In genomic region chr3:129518581-129518980, GRCh38 we compare ENCODE assay signal across 33 cellular contexts. TPM values are rescaled to one million over a fixed set of nuclear protein-coding genes. Genes with fewer than 3 reads are reported as not detected.
"Had no signal": no experiment of that assay in that cellular context is flagged by ENCODE, and none has a peak within 500 bp of the region (broad histone marks: within the 10 kb centered on the region; RNA-seq: fewer than 3 reads in every experiment).

No MANE protein-coding gene starts in this region.

- H3K4me1 Mint-ChIP-seq: naive thymus-derived CD8-positive, alpha-beta T cell; stimulated activated naive B cell treated with anti-CD40 and anti-IgM and Interleukin-4, amounts not matched to agents 10 μg/mL and 1 μg/mL and 100 μg/mL, for 72 hours had no signal

- H3K4me3 Mint-ChIP-seq: naive B cell; naive thymus-derived CD8-positive, alpha-beta T cell; natural killer cell treated with Interleukin-12 subunit alpha and Interleukin-12 subunit beta and Interleukin-15 and Interleukin-18, amount 100 ng/mL, for 72 hours; nephron progenitor cell; neural crest cell; stimulated activated effector memory CD8-positive, alpha-beta T cell treated with anti-CD3 and anti-CD28 coated beads, Interleukin-12 subunit alpha, Interleukin-12 subunit beta, amount 100 ng/mL, for 72 hours; stimulated activated naive B cell treated with anti-CD40 and anti-IgM and Interleukin-4, amounts not matched to agents 10 μg/mL and 1 μg/mL and 100 μg/mL, for 72 hours had no signal

- DNase-seq: naive B cell; naive thymus-derived CD8-positive, alpha-beta T cell; nephron progenitor cell; occipital lobe; ovary; psoas muscle; stimulated activated CD4-positive, alpha-beta T cell treated with anti-CD3 and anti-CD28 coated beads, Interleukin-15, amount 100 ng/mL, for 24 hours; stimulated activated CD4-positive, alpha-beta T cell treated with anti-CD3 and anti-CD28 coated beads, Interleukin-2, amount 100 ng/mL, for 24 hours; stimulated activated CD4-positive, alpha-beta T cell treated with anti-CD3 and anti-CD28 coated beads, Interleukin-2, amount 100 ng/mL, for 48 hours; stimulated activated CD4-positive, alpha-beta T cell treated with anti-CD3 and anti-CD28 coated beads, Interleukin-4, amount 100 ng/mL, for 24 hours; stimulated activated naive B cell treated with anti-CD40 and anti-IgM and Interleukin-4, amounts not matched to agents 10 μg/mL and 1 μg/mL and 100 μg/mL, for 72 hours; stimulated activated naive CD4-positive, alpha-beta T cell treated with Interleukin-2 at 50 U/mL for 16 hours; stomach; thyroid gland; uterus had no signal

- H3K36me3 Mint-ChIP-seq: natural killer cell treated with Interleukin-12 subunit alpha and Interleukin-12 subunit beta and Interleukin-15 and Interleukin-18, amount 100 ng/mL, for 72 hours; stimulated activated effector memory CD8-positive, alpha-beta T cell treated with anti-CD3 and anti-CD28 coated beads, Interleukin-12 subunit alpha, Interleukin-12 subunit beta, amount 100 ng/mL, for 72 hours had no signal

- H3K9me3 Mint-ChIP-seq: naive B cell; naive thymus-derived CD8-positive, alpha-beta T cell; natural killer cell treated with Interleukin-12 subunit alpha and Interleukin-12 subunit beta and Interleukin-15 and Interleukin-18, amount 100 ng/mL, for 72 hours; nephron progenitor cell; neural crest cell; stimulated activated effector memory CD8-positive, alpha-beta T cell treated with anti-CD3 and anti-CD28 coated beads, Interleukin-12 subunit alpha, Interleukin-12 subunit beta, amount 100 ng/mL, for 72 hours; stimulated activated naive B cell treated with anti-CD40 and anti-IgM and Interleukin-4, amounts not matched to agents 10 μg/mL and 1 μg/mL and 100 μg/mL, for 72 hours had no signal

- H3K27me3 Mint-ChIP-seq: naive B cell; naive thymus-derived CD8-positive, alpha-beta T cell; natural killer cell treated with Interleukin-12 subunit alpha and Interleukin-12 subunit beta and Interleukin-15 and Interleukin-18, amount 100 ng/mL, for 72 hours; progenitor cell of endocrine pancreas; stimulated activated naive B cell treated with anti-CD40 and anti-IgM and Interleukin-4, amounts not matched to agents 10 μg/mL and 1 μg/mL and 100 μg/mL, for 72 hours had no signal

- H3K27ac ChIP-seq: ovary, parathyroid adenoma, psoas muscle, right lobe of liver, skin epidermis, stomach, thoracic aorta, thyroid gland, tibial nerve, upper lobe of left lung, uterus had no signal

- H3K9me3 ChIP-seq: ovary, psoas muscle, right lobe of liver, stomach, thoracic aorta, thyroid gland, tibial nerve, upper lobe of left lung, uterus had no signal

- H3K27ac Mint-ChIP-seq: natural killer cell treated with Interleukin-12 subunit alpha and Interleukin-12 subunit beta and Interleukin-15 and Interleukin-18, amount 100 ng/mL, for 72 hours; nephron progenitor cell; progenitor cell of endocrine pancreas; stimulated activated effector memory CD8-positive, alpha-beta T cell treated with anti-CD3 and anti-CD28 coated beads, Interleukin-12 subunit alpha, Interleukin-12 subunit beta, amount 100 ng/mL, for 72 hours; stimulated activated naive B cell treated with anti-CD40 and anti-IgM and Interleukin-4, amounts not matched to agents 10 μg/mL and 1 μg/mL and 100 μg/mL, for 72 hours had no signal

- H3K36me3 ChIP-seq: ovary, right lobe of liver, thyroid gland, uterus had no signal

- H3K4me1 ChIP-seq: parathyroid adenoma, psoas muscle, right lobe of liver, stomach, thyroid gland, tibial nerve, upper lobe of left lung, uterus had no signal

- H3K27me3 ChIP-seq: ovary, right lobe of liver, stomach, thyroid gland, tibial nerve, upper lobe of left lung, uterus had no signal

- ATAC-seq: naive thymus-derived CD8-positive, alpha-beta T cell; natural killer cell treated with Interleukin-12 subunit alpha and Interleukin-12 subunit beta and Interleukin-15 and Interleukin-18, amount 100 ng/mL, for 72 hours; psoas muscle; right lobe of liver; stimulated activated effector memory CD8-positive, alpha-beta T cell treated with anti-CD3 and anti-CD28 coated beads, Interleukin-12 subunit alpha, Interleukin-12 subunit beta, amount 100 ng/mL, for 72 hours; stimulated activated naive B cell treated with anti-CD40 and anti-IgM and Interleukin-4, amounts not matched to agents 10 μg/mL and 1 μg/mL and 100 μg/mL, for 72 hours had no signal

- H3K4me3 ChIP-seq: ovary, psoas muscle, right lobe of liver, skin epidermis, smooth muscle cell, stomach, thoracic aorta, thyroid gland, tibial nerve, upper lobe of left lung, uterus had no signal

RNA-seq across cellular contexts. Expression of gene RHO, which starts 9.9 kb away (rescaled TPM):
- total RNA-seq: myocyte; natural killer cell treated with Interleukin-12 subunit alpha and Interleukin-12 subunit beta and Interleukin-15 and Interleukin-18, amount 100 ng/mL, for 72 hours; neural crest cell; occipital lobe; osteoblast; psoas muscle; renal cortical epithelial cell; right cardiac atrium; right lobe of liver; stomach; subcutaneous adipose tissue; temporal lobe; thoracic aorta; thyroid gland; tibial nerve; upper lobe of left lung; urinary bladder had no signal
- polyA plus RNA-seq: naive thymus-derived CD8-positive, alpha-beta T cell; ovary; right cardiac atrium; smooth muscle cell; stomach; urinary bladder had no signal

RNA-seq across cellular contexts. Expression of gene H1-8, which starts 24.4 kb away (rescaled TPM):
- total RNA-seq: myocyte; naive thymus-derived CD8-positive, alpha-beta T cell; natural killer cell treated with Interleukin-12 subunit alpha and Interleukin-12 subunit beta and Interleukin-15 and Interleukin-18, amount 100 ng/mL, for 72 hours; neural crest cell; occipital lobe; osteoblast; ovary; progenitor cell of endocrine pancreas; psoas muscle; renal cortical epithelial cell; right cardiac atrium; right lobe of liver; smooth muscle cell; stomach; subcutaneous adipose tissue; temporal lobe; thoracic aorta; thyroid gland; tibial nerve; upper lobe of left lung; urinary bladder; uterus had no signal
- polyA plus RNA-seq: naive thymus-derived CD8-positive, alpha-beta T cell; psoas muscle; right cardiac atrium; smooth muscle cell; stomach; urinary bladder had no signal
